8 cellular contexts compared by ENCODE assay signal in genomic region chr1:67500413-67500959, GRCh38.
A peak's percentile ranks its signal among the peaks of the same experiment; 100 is the strongest.
DNase-seq lines count a peak whose midpoint lies in the region; ATAC-seq lines count a peak whose summit lies in the region.

No MANE protein-coding gene starts in this region.

- peak; percentile 99 for ATAC-seq in GM19372 (IDR thresholded peaks at IDR 0.05; ENCODE audit: low read depth, unreplicated experiment)
- ATAC-seq in HG03442 (IDR thresholded peaks at IDR 0.05; ENCODE audit: unreplicated experiment) = peak; percentile 97

- DNase-seq in CD1c-positive myeloid dendritic cell (ENCODE audit: extremely low spot score) = peak; percentile 92
- peak; percentile 58 for DNase-seq in NCI-H446 treated with DMSO at 0.1 percent for 48 hours (lab: John Stamatoyannopoulos, UW)
- peak; percentile 76 for DNase-seq in activated CD4-positive, alpha-beta T cell treated with anti-CD3 and anti-CD28 coated beads for 1 hour
- DNase-seq in cerebellar cortex (ENCODE audit: low spot score) = peak; percentile 77
- DNase-seq in left kidney (ENCODE audit: low read depth, low spot score) = peak; percentile 96
- DNase-seq in stimulated activated CD4-positive, alpha-beta T cell treated with anti-CD3 and anti-CD28 coated beads, Interleukin-4, amount 100 ng/mL, for 1 hour = peak; percentile 85

Comparison
In these comparisons a context has a peak if more than half of its experiments do, and no peak if none do; other contexts are left out.
1. Peak in every context shown above with its lines: DNase-seq and ATAC-seq.